ENCODE assay signal across 8 cellular contexts in genomic region chr15:74460903-74461846, GRCh38. TPM values are rescaled to one million over a fixed set of nuclear protein-coding genes. Genes with fewer than 3 reads are reported as not detected.
DNase-seq lines count a peak whose midpoint lies in the region; ATAC-seq and TF ChIP-seq lines count a peak whose summit lies in the region.

Gene UBL7, minus strand, starts transcription at chr15:74461160. Its CDS starts 2,293 bp downstream, at chr15:74458867.

- peak within 1 kb of the TSS; percentile 79 for H3K4me3 ChIP-seq in BJ (ENCODE audit: low read depth, low read length)

- DNase-seq in BJ (ENCODE audit: low read depth) (peak; percentile 78), GM19238 (ENCODE audit: insufficient read length, low spot score) (peak; percentile 87), NCI-H524 treated with DMSO at 0.1 percent for 48 hours (lab: John Stamatoyannopoulos, UW) (peak; percentile 93), kidney tubule cell (ENCODE audit: low spot score) (peak; percentile 97)
- peak; percentile 95 to 96 for DNase-seq in activated CD4-positive, alpha-beta T cell treated with anti-CD3 and anti-CD28 coated beads for 4 hours
- peak; percentile 85 to 97 (median 96) for DNase-seq in stimulated activated CD4-positive, alpha-beta T cell treated with anti-CD3 and anti-CD28 coated beads, Interleukin-1b, Interleukin-23, amount 100 ng/mL, for 24 hours (ENCODE audit: low read depth in 4 of 4, low spot score in 1 of 4)

- peak; percentile 47 for TF ChIP-seq CTCF in BJ (IDR thresholded peaks at IDR 0.05; ENCODE audit: insufficient read depth, low read depth, low read length)

- no peaks in the 10 kb centered on the region; the same call in 1 of the 2 replicates for H3K36me3 ChIP-seq in BJ (ENCODE audit: control insufficient read depth, insufficient read depth, low read length)

- ATAC-seq in HG03442 (IDR thresholded peaks at IDR 0.05; ENCODE audit: unreplicated experiment) = peak; percentile 86

- H3K27me3 ChIP-seq in BJ (ENCODE audit: control insufficient read depth, insufficient read depth, low read length) = no peaks in the 10 kb centered on the region

- POLR2A ChIA-PET in BJ (lab: Charles Lee) = no interaction called here

- CTCF ChIA-PET in BJ (lab: Yijun Ruan, JAX) = interaction anchor here (0.6 to 1.8 kb wide), 9 partner anchors 18 to 310 kb away, joined by 3 to 6 read pairs (median 4); no protein-coding TSS in a partner anchor

- H3K27ac ChIP-seq in cingulate gyrus (ENCODE audit: low read depth, low read length) = peak within 1 kb of the TSS; percentile 94

RNA-seq across cellular contexts. Expression of gene UBL7, which starts in this region (rescaled TPM):
- polyA plus RNA-seq in BJ (2011; rRNA removed) = 69.4 and 87.3 TPM in 2 replicates
- 43.8 and 81.0 TPM in 2 replicates for polyA minus RNA-seq in BJ (2011; rRNA and poly(A)+ RNA removed)

Comparison
In these comparisons a context has a peak if more than half of its experiments do, and no peak if none do; other contexts are left out.
1. Peak in every context shown above with its lines: DNase-seq, ATAC-seq, H3K4me3 ChIP-seq and H3K27ac ChIP-seq.